2 cellular contexts compared by ENCODE assay signal in genomic region chr9:98564714-98565113, GRCh38.
TF ChIP-seq lines count a peak whose summit lies in the region.

No MANE protein-coding gene starts in this region.

TF ChIP-seq in IMR-90, 13 proteins besides CTCF, POLR2A, EP300 and RAD21:
- TF ChIP-seq RFX5 (IDR thresholded peaks at IDR 0.05; ENCODE audit: low read depth, low read length) = no peak
- TF ChIP-seq MAZ (IDR thresholded peaks at IDR 0.05; ENCODE audit: borderline replicate concordance, low read depth, low read length) = no peak
- no peak for TF ChIP-seq ELK1 (IDR thresholded peaks at IDR 0.05; ENCODE audit: borderline replicate concordance, low read depth, low read length)
- no peak for TF ChIP-seq NFE2L2 (IDR thresholded peaks at IDR 0.05; ENCODE audit: low read depth, low read length)
- TF ChIP-seq SMC3 (IDR thresholded peaks at IDR 0.05; ENCODE audit: low read depth, low read length) = no peak
- no peak for TF ChIP-seq FOS (IDR thresholded peaks at IDR 0.05; ENCODE audit: low read depth, low read length)
- TF ChIP-seq RCOR1 (IDR thresholded peaks at IDR 0.05; ENCODE audit: insufficient replicate concordance, low read length) = no peak
- TF ChIP-seq BHLHE40 (IDR thresholded peaks at IDR 0.05; ENCODE audit: low read depth, low read length) = no peak
- no peak for TF ChIP-seq MAFK (IDR thresholded peaks at IDR 0.05; ENCODE audit: low read depth, low read length)
- TF ChIP-seq CHD1 (IDR thresholded peaks at IDR 0.05; ENCODE audit: low read depth, low read length) = no peak
- TF ChIP-seq MXI1 (IDR thresholded peaks at IDR 0.05; ENCODE audit: borderline replicate concordance, low read depth, low read length) = no peak

TF ChIP-seq in K562, 482 proteins besides CTCF, POLR2A, EP300 and RAD21:
- TF ChIP-seq NFYB (IDR thresholded peaks at IDR 0.05; ENCODE audit: extremely low read depth, insufficient read length) (no peak), ZNF263 (CRISPR knock-in tag; IDR thresholded peaks at IDR 0.05; ENCODE audit: borderline replicate concordance) (peak; percentile 47; the same call in 1 of the 2 replicates), ZBTB9 (CRISPR knock-in tag; IDR thresholded peaks at IDR 0.05) (no peak), ZFP1 (CRISPR knock-in tag; IDR thresholded peaks at IDR 0.05) (no peak), ZFP36 (IDR thresholded peaks at IDR 0.05; ENCODE audit: low read depth, low read length, partially characterized antibody) (peak; percentile 84)
